In genomic region chr7:93055543-93056107, GRCh38 we compare ENCODE assay signal across 7 cellular contexts.
A peak's percentile ranks its signal among the peaks of the same experiment; 100 is the strongest.
DNase-seq lines count a peak whose midpoint lies in the region; ATAC-seq and TF ChIP-seq lines count a peak whose summit lies in the region.

No MANE protein-coding gene starts in this region.

- CTCF ChIA-PET in HCT116 (lab: Charles Lee): no interaction called here

- POLR2A ChIA-PET in HCT116 (lab: Charles Lee): no interaction called here

- peak; percentile 88 for TF ChIP-seq RAD21 in HCT116 (IDR thresholded peaks at IDR 0.05; ENCODE audit: low read depth)

- no TSS peak for BruUV-seq in HCT116 (replicated peaks; lab: Mats Ljungman, UMichigan)

- H3K4me2 ChIP-seq in HCT116 (ENCODE audit: low read length): no peak overlapping the region

- no peaks in the 10 kb centered on the region for H3K9me3 ChIP-seq in HCT116 (ENCODE audit: control insufficient read depth in 1 of 2, insufficient read depth in 1 of 2, low read depth in 1 of 2, low read length in 2 of 2)
- H3K9me3 ChIP-seq in spleen: no peaks in the 10 kb centered on the region

- no peaks in the 10 kb centered on the region for H3K79me2 ChIP-seq in HCT116 (ENCODE audit: insufficient read depth, low read length)

- intact Hi-C loops in HCT116 (cut with micrococcal nuclease): loop anchor here (1.0 to 10.0 kb wide), 5 partner anchors 59 to 594 kb away; partner anchors contain the start of genes CDK6 and SAMD9
- intact Hi-C loops in spleen (cut with DNase I; ENCODE audit: low total_unique reads): loop anchor here (5.0 kb wide), 1 partner anchor 433 kb away; no protein-coding TSS in a partner anchor

- H3K9me3 Mint-ChIP-seq in glutamatergic neuron (ENCODE audit: unreplicated experiment): no peaks in the 10 kb centered on the region

- H3K9me2 ChIP-seq in HCT116 (ENCODE audit: insufficient read depth): no peaks in the 10 kb centered on the region

- H3K4me1 ChIP-seq in HCT116 (ENCODE audit: control insufficient read depth in 1 of 2, insufficient read depth in 2 of 2, low read length in 2 of 2) (no peaks in the 10 kb centered on the region), spleen (peaks cover 0 to 22% (median 6%) of the 10 kb centered on the region in 6 donors)

- H2AFZ ChIP-seq in HCT116 (ENCODE audit: low read depth, low read length, poor library complexity, severe bottlenecking): peak overlapping the region; percentile 79

- no peaks in the 10 kb centered on the region for H3K27me3 Mint-ChIP-seq in glutamatergic neuron (ENCODE audit: unreplicated experiment)

- no peaks in the 10 kb centered on the region for H3K36me3 ChIP-seq in HCT116 (ENCODE audit: control insufficient read depth in 1 of 2, insufficient read depth in 2 of 2, low read length in 2 of 2)
- no peaks in the 10 kb centered on the region for H3K36me3 ChIP-seq in spleen

- DNase-seq in GM04504 (ENCODE audit: low read depth): peak; percentile 14
- no peak for DNase-seq in HCT116 (ENCODE audit: low read depth, low spot score)
- DNase-seq in NCI-H2029 treated with DMSO at 0.1 percent for 48 hours (lab: John Stamatoyannopoulos, UW): peak; percentile 46
- no peak for DNase-seq in glutamatergic neuron
- no peak for DNase-seq in spleen

- ATAC-seq in HCT116: peak; percentile 77
- no peak for ATAC-seq in HG02885 (IDR thresholded peaks at IDR 0.05; ENCODE audit: poor library complexity, unreplicated experiment)

- TF ChIP-seq CTCF in HCT116 (IDR thresholded peaks at IDR 0.05 in 2 of 3, conservative IDR thresholded peaks at IDR 0.05 in 1 of 3; ENCODE audit: borderline replicate concordance in 1 of 3, insufficient read depth in 1 of 3, low read depth in 2 of 3, low read length in 2 of 3): peak; percentile 51 to 71 (median 66)
- TF ChIP-seq CTCF in WI38 (IDR thresholded peaks at IDR 0.05; ENCODE audit: low read depth, low read length): peak; percentile 30; the same call in 1 of the 2 replicates
- TF ChIP-seq CTCF in glutamatergic neuron (IDR thresholded peaks at IDR 0.05; ENCODE audit: partially characterized antibody, unreplicated experiment): peak; percentile 82
- peak; percentile 63 to 86 (median 81) for TF ChIP-seq CTCF in spleen (IDR thresholded peaks at IDR 0.05 in 8 of 11, conservative IDR thresholded peaks at IDR 0.05 in 3 of 11)

- H3K27me3 ChIP-seq in HCT116 (ENCODE audit: insufficient read depth, low read length): no peaks in the 10 kb centered on the region
- H3K27me3 ChIP-seq in spleen (replicated peaks in 1 of 7): no peaks in the 10 kb centered on the region

- H4K20me1 ChIP-seq in HCT116 (ENCODE audit: insufficient read depth): no peaks in the 10 kb centered on the region

- H3K4me3 Mint-ChIP-seq in glutamatergic neuron (ENCODE audit: unreplicated experiment): no peak overlapping the region

- H3K36me3 Mint-ChIP-seq in glutamatergic neuron (ENCODE audit: unreplicated experiment): no peaks in the 10 kb centered on the region

- TF ChIP-seq POLR2A in HCT116 (IDR thresholded peaks at IDR 0.05; ENCODE audit: borderline replicate concordance, extremely low read depth, insufficient read depth, insufficient read length) (no peak), spleen (IDR thresholded peaks at IDR 0.05) (no peak)

- WGBS in spleen, 5 donors: 6 to 8% (median 7%) methylated on average over 5 of the region's 5 CpGs

- no peak overlapping the region for H3K9ac ChIP-seq in HCT116 (ENCODE audit: low read length)

- no peaks in the 10 kb centered on the region for H3K4me1 Mint-ChIP-seq in glutamatergic neuron (ENCODE audit: low read depth, unreplicated experiment)

- RAD21 ChIA-PET in HCT116 (lab: Charles Lee; ENCODE audit: low non-redundant PET in 1 of 2, low total read pairs in 2 of 2, uncharacterized antibody in 2 of 2, unreplicated experiment in 2 of 2): interaction anchor here in 1 of 2 experiments (0.7 kb wide), 1 partner anchor 222 kb away, joined by 3 read pairs; no protein-coding TSS in a partner anchor

- H3K4me3 ChIP-seq in HCT116 (replicated peaks in 1 of 2; ENCODE audit: low read depth in 1 of 2, low read length in 2 of 2): no peak overlapping the region
- H3K4me3 ChIP-seq in WI38 (ENCODE audit: low read depth, low read length): no peak overlapping the region
- H3K4me3 ChIP-seq in spleen: no peak overlapping the region

- H3K27ac ChIP-seq in HCT116 (ENCODE audit: low read depth, low read length) (no peak overlapping the region), spleen (no peak overlapping the region)

- no peak overlapping the region for H3K27ac Mint-ChIP-seq in glutamatergic neuron (ENCODE audit: unreplicated experiment)

TF ChIP-seq in HCT116, 20 proteins besides CTCF, POLR2A, EP300 and RAD21:
- no peak for TF ChIP-seq ZNF274 (IDR thresholded peaks at IDR 0.05; ENCODE audit: low read depth, low read length)
- 0 out of 2 replicates have a peak, but pooled peaks have one; percentile 25 for TF ChIP-seq SIN3A (IDR thresholded peaks at IDR 0.05; ENCODE audit: low read depth)

Comparison
In these comparisons a context has a peak if more than half of its experiments do, and no peak if none do; other contexts are left out.
1. DNase-seq: peak in GM04504 (single experiment) and NCI-H2029 treated with DMSO at 0.1 percent for 48 hours (single experiment); none in HCT116 (single experiment), glutamatergic neuron (single experiment) and spleen (single experiment).
2. CTCF ChIP-seq: peak in every context shown above with its lines; median percentile 82 in glutamatergic neuron; 81 in spleen; 66 in HCT116; 30 in WI38.